ENCODE assay signal across 29 cellular contexts in the genomic region with DNA sequence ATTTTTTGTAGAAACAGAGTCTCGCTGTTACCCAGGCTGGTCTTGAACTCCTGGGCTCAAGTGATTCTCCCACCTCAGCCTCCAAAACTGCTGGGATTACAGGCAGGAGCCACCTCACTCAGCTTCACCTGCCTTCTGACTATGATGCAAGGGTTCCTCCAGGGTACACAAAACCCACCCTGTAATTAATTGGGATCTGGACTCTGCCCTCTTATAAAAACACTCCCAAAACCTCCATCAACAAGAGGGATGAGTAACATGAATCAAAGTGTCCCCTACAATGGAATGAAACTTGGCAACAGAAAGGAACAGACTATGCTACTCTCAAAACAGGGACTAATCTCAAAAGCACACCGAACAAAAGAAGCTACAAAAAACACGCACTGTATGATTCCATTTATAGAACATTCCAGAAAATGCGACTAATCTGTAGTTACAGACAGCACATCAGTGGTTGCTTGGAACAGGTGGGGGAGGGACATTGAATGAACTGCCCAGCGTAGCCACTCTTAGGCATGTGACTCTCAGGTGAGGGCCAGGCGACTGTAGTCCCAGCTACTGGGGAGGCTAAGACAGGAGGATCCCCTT. TPM values are rescaled to one million over a fixed set of nuclear protein-coding genes. Genes with fewer than 3 reads are reported as not detected.
DNase-seq lines count a peak whose midpoint lies in the region; ATAC-seq, FAIRE-seq and TF ChIP-seq lines count a peak whose summit lies in the region.
"Had no signal": no experiment of that assay in that cellular context is flagged by ENCODE, and none has a peak within 500 bp of the region (broad histone marks: within the 10 kb centered on the region; RNA-seq: fewer than 3 reads in every experiment).

No MANE protein-coding gene starts in this region.

- no peak overlapping the region for H3K27ac ChIP-seq in K562 (ENCODE audit: extremely low read depth, low read depth, low read length)
- H3K27ac ChIP-seq: Peyer's patch had no signal

- no peaks in the 10 kb centered on the region for H3K9me3 ChIP-seq in K562 (replicated peaks; ENCODE audit: control insufficient read depth, insufficient read depth, low read depth, low read length)
- H3K9me3 ChIP-seq: BE2C, Peyer's patch, SK-N-SH had no signal

- H3K79me2 ChIP-seq in K562 (ENCODE audit: control insufficient read depth, insufficient read depth, low read length): no peaks in the 10 kb centered on the region

- intact Hi-C loops in K562 (cut with micrococcal nuclease): no loop called here
- intact Hi-C loops in activated CD4-positive, alpha-beta memory T cell treated with anti-CD3 and anti-CD28 coated beads for 36 hours (cut with micrococcal nuclease): no loop called here

- peaks cover 7 to 42% of the 10 kb centered on the region in 2 experiments; a peak in 4 of 5 replicates for H3K4me1 ChIP-seq in K562 (replicated peaks in 1 of 2; ENCODE audit: control insufficient read depth in 2 of 2, insufficient read depth in 2 of 2, low read length in 2 of 2)
- H3K4me1 ChIP-seq: BE2C had no signal

- TF ChIP-seq CTCF in K562 (IDR thresholded peaks at IDR 0.05 in 2 of 3, conservative IDR thresholded peaks at IDR 0.05 in 1 of 3; ENCODE audit: insufficient read depth in 2 of 3, low read depth in 1 of 3, low read length in 3 of 3) (no peak), neural crest cell (conservative IDR thresholded peaks at IDR 0.05) (no peak)

- no peaks in the 10 kb centered on the region; a peak in 1 of 5 replicates for H3K27me3 ChIP-seq in K562 (ENCODE audit: control insufficient read depth in 2 of 2, insufficient read depth in 2 of 2, low read length in 2 of 2)

- peaks cover 8% of the 10 kb centered on the region for H3K4me1 Mint-ChIP-seq in stimulated activated naive CD8-positive, alpha-beta T cell treated with anti-CD3 and anti-CD28 coated beads, Interleukin-15, Interleukin-2, amounts not matched to agents 100 ng/mL and 50 ng/mL, for 24 hours (ENCODE audit: low read depth)
- peaks cover 3% of the 10 kb centered on the region for H3K4me1 Mint-ChIP-seq in neural crest cell
- peaks cover 10% of the 10 kb centered on the region for H3K4me1 Mint-ChIP-seq in activated CD4-positive, alpha-beta memory T cell treated with anti-CD3 and anti-CD28 coated beads for 36 hours (ENCODE audit: low read depth)

- H3K4me3 ChIP-seq in K562: no peak overlapping the region
- H3K4me3 ChIP-seq: Peyer's patch had no signal

- CTCF ChIA-PET in K562 (lab: Yijun Ruan, JAX; ENCODE audit: low intra/inter-chr PET ratio): no interaction called here
- CTCF ChIA-PET in activated CD4-positive, alpha-beta memory T cell treated with anti-CD3 and anti-CD28 coated beads for 36 hours (lab: Charles Lee): interaction anchor here (1.6 kb wide), 1 partner anchor 197 kb away, joined by 4 read pairs; a partner anchor contains a TSS

- H3K27ac Mint-ChIP-seq in stimulated activated naive CD8-positive, alpha-beta T cell treated with anti-CD3 and anti-CD28 coated beads, Interleukin-15, Interleukin-2, amounts not matched to agents 100 ng/mL and 50 ng/mL, for 24 hours: peak overlapping the region; percentile 67
- no peak overlapping the region for H3K27ac Mint-ChIP-seq in neural crest cell (ENCODE audit: unreplicated experiment)
- H3K27ac Mint-ChIP-seq in activated CD4-positive, alpha-beta memory T cell treated with anti-CD3 and anti-CD28 coated beads for 36 hours: no peak overlapping the region
- H3K27ac Mint-ChIP-seq: CD14-positive monocyte; CD8-positive, alpha-beta memory T cell had no signal

- H3K4me3 Mint-ChIP-seq in stimulated activated naive CD8-positive, alpha-beta T cell treated with anti-CD3 and anti-CD28 coated beads, Interleukin-15, Interleukin-2, amounts not matched to agents 100 ng/mL and 50 ng/mL, for 24 hours: no peak overlapping the region
- peak overlapping the region; percentile 44 for H3K4me3 Mint-ChIP-seq in neural crest cell
- H3K4me3 Mint-ChIP-seq in activated CD4-positive, alpha-beta memory T cell treated with anti-CD3 and anti-CD28 coated beads for 36 hours: no peak overlapping the region
- H3K4me3 Mint-ChIP-seq: CD14-positive monocyte; CD8-positive, alpha-beta memory T cell; IgD-negative memory B cell had no signal

- TF ChIP-seq RAD21 in K562 (CRISPR knock-in tag; conservative IDR thresholded peaks at IDR 0.05 in 1 of 2, IDR thresholded peaks at IDR 0.05 in 1 of 2): no peak

- TF ChIP-seq EP300 in K562 (IDR thresholded peaks at IDR 0.05; ENCODE audit: low read length): no peak

- no peaks in the 10 kb centered on the region for H3K9me3 Mint-ChIP-seq in stimulated activated naive CD8-positive, alpha-beta T cell treated with anti-CD3 and anti-CD28 coated beads, Interleukin-15, Interleukin-2, amounts not matched to agents 100 ng/mL and 50 ng/mL, for 24 hours
- H3K9me3 Mint-ChIP-seq in neural crest cell: no peaks in the 10 kb centered on the region
- H3K9me3 Mint-ChIP-seq in activated CD4-positive, alpha-beta memory T cell treated with anti-CD3 and anti-CD28 coated beads for 36 hours: peaks cover 2% of the 10 kb centered on the region
- H3K9me3 Mint-ChIP-seq: IgD-negative memory B cell had no signal

- peaks cover 12% of the 10 kb centered on the region for H3K27me3 Mint-ChIP-seq in stimulated activated naive CD8-positive, alpha-beta T cell treated with anti-CD3 and anti-CD28 coated beads, Interleukin-15, Interleukin-2, amounts not matched to agents 100 ng/mL and 50 ng/mL, for 24 hours
- peaks cover 9% of the 10 kb centered on the region for H3K27me3 Mint-ChIP-seq in neural crest cell (ENCODE audit: low read depth)
- peaks cover 10% of the 10 kb centered on the region for H3K27me3 Mint-ChIP-seq in activated CD4-positive, alpha-beta memory T cell treated with anti-CD3 and anti-CD28 coated beads for 36 hours

- no peaks in the 10 kb centered on the region for H3K36me3 ChIP-seq in K562 (ENCODE audit: control insufficient read depth, insufficient read depth, low read length)
- H3K36me3 ChIP-seq: BE2C, Peyer's patch had no signal

- no peak for DNase-seq in stimulated activated naive CD8-positive, alpha-beta T cell treated with anti-CD3 and anti-CD28 coated beads, Interleukin-15, Interleukin-2, amounts not matched to agents 100 U/mL and 50 U/mL, for 24 hours
- DNase-seq in K562 (ENCODE audit: extremely low read depth in 1 of 4, low spot score in 3 of 4): no peak
- DNase-seq in neural crest cell (ENCODE audit: low read depth, low spot score): no peak
- no peak for DNase-seq in activated CD4-positive, alpha-beta memory T cell treated with anti-CD3 and anti-CD28 coated beads for 36 hours
- no peak for DNase-seq in NCI-H146 treated with DMSO at 0.1 percent for 48 hours (lab: John Stamatoyannopoulos, UW; ENCODE audit: unreplicated experiment)
- DNase-seq: 8988T; ACHN; BE2C; CD8-positive, alpha-beta memory T cell; DMS 273 treated with DMSO at 0.1 percent for 48 hours; DMS79; GF-D8; GOT3; NCI-H1048; NCI-H1694 treated with DMSO at 0.1 percent for 48 hours; NCI-H2081; NCI-H226; NCI-H510A; NCI-H69; Peyer's patch; SIG-M5; SK-N-SH had no signal

- no peak overlapping the region for H3K4me2 ChIP-seq in K562 (ENCODE audit: insufficient read depth, low read length)
- H3K4me2 ChIP-seq: SK-N-SH had no signal

- peaks cover 4% of the 10 kb centered on the region; the same call in 1 of the 2 replicates for H4K20me1 ChIP-seq in K562 (replicated peaks; ENCODE audit: control insufficient read depth, insufficient read depth, low read length)

- no peak overlapping the region for H3K9ac ChIP-seq in K562 (ENCODE audit: insufficient read depth in 1 of 2, low read depth in 2 of 2, low read length in 2 of 2)
- H3K9ac ChIP-seq: SK-N-SH had no signal

- no peaks in the 10 kb centered on the region for H3K9me1 ChIP-seq in K562 (ENCODE audit: control insufficient read depth, insufficient read depth, low read length)

- no peaks in the 10 kb centered on the region for H3K36me3 Mint-ChIP-seq in stimulated activated naive CD8-positive, alpha-beta T cell treated with anti-CD3 and anti-CD28 coated beads, Interleukin-15, Interleukin-2, amounts not matched to agents 100 ng/mL and 50 ng/mL, for 24 hours (ENCODE audit: low read depth)
- no peaks in the 10 kb centered on the region for H3K36me3 Mint-ChIP-seq in neural crest cell (ENCODE audit: low read depth)
- no peaks in the 10 kb centered on the region for H3K36me3 Mint-ChIP-seq in activated CD4-positive, alpha-beta memory T cell treated with anti-CD3 and anti-CD28 coated beads for 36 hours
- H3K36me3 Mint-ChIP-seq: CD8-positive, alpha-beta memory T cell; IgD-negative memory B cell had no signal

- in situ Hi-C loops in K562 (cut with MboI): no loop called here

- TF ChIP-seq POLR2A in K562 (conservative IDR thresholded peaks at IDR 0.05): peak; percentile 56; the same call in 1 of the 2 replicates

- no TSS peak for BruUV-seq in K562 (replicated peaks; lab: Mats Ljungman, UMichigan)

- 33% methylated on average over 6 of the region's 6 CpGs for WGBS in K562 (ENCODE audit: insufficient coverage, low coverage, missing lambda C conversion rate)

- H2AFZ ChIP-seq in K562 (ENCODE audit: low read depth, low read length): peak overlapping the region; percentile 51; the same call in 1 of the 2 replicates

- peak; percentile 72 for FAIRE-seq in K562 (lab: Jason Lieb, UNC)
- FAIRE-seq: GM12891 had no signal

- POLR2A ChIA-PET in K562 (lab: Yijun Ruan, JAX): interaction anchor here (1.0 to 1.9 kb wide), 2 partner anchors 8 to 43 kb away, joined by 4 to 6 read pairs; a partner anchor contains a TSS
- POLR2A ChIA-PET in activated CD4-positive, alpha-beta memory T cell treated with anti-CD3 and anti-CD28 coated beads for 36 hours (lab: Charles Lee): no interaction called here

- no peak for ATAC-seq in stimulated activated naive CD8-positive, alpha-beta T cell treated with anti-CD3 and anti-CD28 coated beads, Interleukin-15, Interleukin-2, amounts not matched to agents 100 U/mL and 50 U/mL, for 24 hours
- no peak; the same call in 2 of the 3 replicates for ATAC-seq in K562
- ATAC-seq in GM19467 (IDR thresholded peaks at IDR 0.05; ENCODE audit: unreplicated experiment): no peak
- ATAC-seq in HG02852 (IDR thresholded peaks at IDR 0.05; ENCODE audit: unreplicated experiment): no peak

RNA-seq across cellular contexts. Expression of a gene that starts 3.2 kb away (rescaled TPM):
- 0.14 and 0.35 TPM in 2 replicates for total RNA-seq in K562 (2011; cell fraction: chromatin; rRNA removed; ENCODE audit: low replicate concordance)
- total RNA-seq in K562 (2011; cell fraction: nucleolus; rRNA removed): 0.17 and 0.26 TPM in 2 replicates
- total RNA-seq in K562 (2011; cell fraction: nucleoplasm; rRNA removed): 0.22 and 0.53 TPM in 2 replicates
- total RNA-seq in K562 (2014; rRNA removed) (0.05 TPM in 1 of 2 replicates, not detected in the other), K562 (2014; rRNA removed; fragmentation: Illumina TruSeq; extraction: Trizol) (not detected in 2 replicates), K562 (2015; rRNA removed; fragmentation: Illumina TruSeq; extraction: Trizol) (0.04 TPM in 1 of 2 replicates, not detected in the other), K562 (2021) (0.29 and 0.42 TPM in 2 replicates), neural crest cell (20.9 and 21.8 TPM in 2 replicates)
- polyA plus RNA-seq in K562 (2011; rRNA removed) (0.07 TPM in 1 of 2 replicates, not detected in the other), K562 (2014; fragmentation: Illumina TruSeq; extraction: Trizol) (0.06 and 0.14 TPM in 2 replicates), K562 (2014; fragmentation: Nextera tagmentation; extraction: Ambion mirVana) (not detected), K562 (2014; rRNA removed) (not detected in 2 replicates)
- 0.09 and 0.13 TPM in 2 replicates for polyA plus RNA-seq in K562 (2011; cell fraction: cytosol; rRNA removed)
- polyA plus RNA-seq in K562 (2011; cell fraction: nucleus; rRNA removed): 0.25 and 0.30 TPM in 2 replicates
- polyA plus RNA-seq in K562 (2012): 0.16 and 0.22 TPM in 2 replicates
- 0.06 TPM in 1 of 2 replicates, not detected in the other for polyA minus RNA-seq in K562 (2011; rRNA and poly(A)+ RNA removed)
- polyA minus RNA-seq in K562 (2011; cell fraction: cytosol; rRNA and poly(A)+ RNA removed): 0.29 and 0.82 TPM in 2 replicates
- polyA minus RNA-seq in K562 (2011; cell fraction: nucleus; rRNA and poly(A)+ RNA removed): 0.11 and 0.13 TPM in 2 replicates
- total RNA-seq in activated CD4-positive, alpha-beta memory T cell treated with anti-CD3 and anti-CD28 coated beads for 36 hours: under 1 TPM; 0.14 to 0.19 TPM
- total RNA-seq: CD8-positive, alpha-beta memory T cell; Peyer's patch had no signal
- polyA plus RNA-seq: CD14-positive monocyte; CD8-positive, alpha-beta memory T cell; IgD-negative memory B cell had no signal

RNA-seq across cellular contexts. Expression of a gene that starts 11.0 kb away (rescaled TPM):
- 12.2 and 21.7 TPM in 2 replicates for total RNA-seq in K562 (2011; cell fraction: chromatin; rRNA removed; ENCODE audit: low replicate concordance)
- 17.6 and 21.2 TPM in 2 replicates for total RNA-seq in K562 (2011; cell fraction: nucleolus; rRNA removed)
- total RNA-seq in K562 (2011; cell fraction: nucleoplasm; rRNA removed): 11.2 and 13.3 TPM in 2 replicates
- 4.8 TPM in 2 replicates for total RNA-seq in K562 (2014; rRNA removed)
- total RNA-seq in K562 (2014; rRNA removed; fragmentation: Illumina TruSeq; extraction: Trizol): 1.4 and 3.2 TPM in 2 replicates
- total RNA-seq in K562 (2015; rRNA removed; fragmentation: Illumina TruSeq; extraction: Trizol): 2.6 and 3.1 TPM in 2 replicates
- 5.7 and 7.1 TPM in 2 replicates for total RNA-seq in K562 (2021)
- polyA plus RNA-seq in K562 (2011; rRNA removed): 5.3 and 6.2 TPM in 2 replicates
- 4.5 and 8.1 TPM in 2 replicates for polyA plus RNA-seq in K562 (2011; cell fraction: cytosol; rRNA removed)
- 4.7 and 5.5 TPM in 2 replicates for polyA plus RNA-seq in K562 (2011; cell fraction: nucleus; rRNA removed)
- polyA plus RNA-seq in K562 (2012): 3.0 and 3.6 TPM in 2 replicates
- 3.5 and 4.9 TPM in 2 replicates for polyA plus RNA-seq in K562 (2014; fragmentation: Illumina TruSeq; extraction: Trizol)
- polyA plus RNA-seq in K562 (2014; fragmentation: Nextera tagmentation; extraction: Ambion mirVana): under 1 TPM in 1 of 2 experiments, not detected in 1; 0.08 TPM
- 1.7 and 3.5 TPM in 2 replicates for polyA plus RNA-seq in K562 (2014; rRNA removed)
- polyA minus RNA-seq in K562 (2011; rRNA and poly(A)+ RNA removed): 4.9 and 6.5 TPM in 2 replicates
- 5.1 and 6.6 TPM in 2 replicates for polyA minus RNA-seq in K562 (2011; cell fraction: cytosol; rRNA and poly(A)+ RNA removed)
- polyA minus RNA-seq in K562 (2011; cell fraction: nucleus; rRNA and poly(A)+ RNA removed): 2.3 and 3.1 TPM in 2 replicates
- total RNA-seq in neural crest cell: 0.51 and 1.0 TPM in 2 replicates
- total RNA-seq in activated CD4-positive, alpha-beta memory T cell treated with anti-CD3 and anti-CD28 coated beads for 36 hours: not detected
- total RNA-seq: CD8-positive, alpha-beta memory T cell; OCI-LY7 had no signal
- polyA plus RNA-seq: CD14-positive monocyte; CD8-positive, alpha-beta memory T cell; IgD-negative memory B cell had no signal

RNA-seq across cellular contexts. Expression of a gene that starts 26.3 kb away (rescaled TPM):
- 34.2 and 92.8 TPM in 2 replicates for total RNA-seq in K562 (2011; cell fraction: chromatin; rRNA removed; ENCODE audit: low replicate concordance)
- total RNA-seq in K562 (2011; cell fraction: nucleolus; rRNA removed): 57.2 and 57.4 TPM in 2 replicates
- total RNA-seq in K562 (2011; cell fraction: nucleoplasm; rRNA removed): 41.1 and 52.7 TPM in 2 replicates
- 19.4 and 23.9 TPM in 2 replicates for total RNA-seq in K562 (2014; rRNA removed)
- 3.1 and 4.1 TPM in 2 replicates for total RNA-seq in K562 (2014; rRNA removed; fragmentation: Illumina TruSeq; extraction: Trizol)
- 11.3 and 12.3 TPM in 2 replicates for total RNA-seq in K562 (2015; rRNA removed; fragmentation: Illumina TruSeq; extraction: Trizol)
- total RNA-seq in K562 (2021): 43.8 and 45.8 TPM in 2 replicates
- polyA plus RNA-seq in K562 (2011; rRNA removed): 14.9 and 15.7 TPM in 2 replicates
- polyA plus RNA-seq in K562 (2011; cell fraction: cytosol; rRNA removed): 16.0 and 27.0 TPM in 2 replicates
- polyA plus RNA-seq in K562 (2011; cell fraction: nucleus; rRNA removed): 39.0 and 61.8 TPM in 2 replicates
- 29.3 and 31.2 TPM in 2 replicates for polyA plus RNA-seq in K562 (2012)
- 14.1 and 27.3 TPM in 2 replicates for polyA plus RNA-seq in K562 (2014; fragmentation: Illumina TruSeq; extraction: Trizol)
- under 1 TPM; 0.51 to 0.99 TPM for polyA plus RNA-seq in K562 (2014; fragmentation: Nextera tagmentation; extraction: Ambion mirVana)
- polyA plus RNA-seq in K562 (2014; rRNA removed): 37.6 and 40.1 TPM in 2 replicates
- 4.7 and 7.6 TPM in 2 replicates for polyA minus RNA-seq in K562 (2011; rRNA and poly(A)+ RNA removed)
- 17.0 and 17.8 TPM in 2 replicates for polyA minus RNA-seq in K562 (2011; cell fraction: cytosol; rRNA and poly(A)+ RNA removed)
- polyA minus RNA-seq in K562 (2011; cell fraction: nucleus; rRNA and poly(A)+ RNA removed): 14.3 and 15.6 TPM in 2 replicates
- total RNA-seq in neural crest cell: 48.1 and 50.7 TPM in 2 replicates
- total RNA-seq in activated CD4-positive, alpha-beta memory T cell treated with anti-CD3 and anti-CD28 coated beads for 36 hours: 10 to 100 TPM; 29.1 to 30.1 TPM

RNA-seq across cellular contexts. Expression of a gene that starts 37.3 kb away (rescaled TPM):
- 0.69 TPM in 1 of 2 replicates, not detected in the other for total RNA-seq in K562 (2011; cell fraction: chromatin; rRNA removed; ENCODE audit: low replicate concordance)
- 0.33 TPM in 1 of 2 replicates, not detected in the other for total RNA-seq in K562 (2011; cell fraction: nucleolus; rRNA removed)
- not detected in 2 replicates for total RNA-seq in K562 (2011; cell fraction: nucleoplasm; rRNA removed)
- total RNA-seq in K562 (2014; rRNA removed) (not detected in 2 replicates), K562 (2014; rRNA removed; fragmentation: Illumina TruSeq; extraction: Trizol) (not detected in 2 replicates), K562 (2015; rRNA removed; fragmentation: Illumina TruSeq; extraction: Trizol) (not detected in 2 replicates), K562 (2021) (0.18 TPM in 1 of 2 replicates, not detected in the other), neural crest cell (0.32 and 0.44 TPM in 2 replicates)
- polyA plus RNA-seq in K562 (2011; rRNA removed) (0.08 TPM in 1 of 2 replicates, not detected in the other), K562 (2014; fragmentation: Illumina TruSeq; extraction: Trizol) (not detected in 2 replicates), K562 (2014; fragmentation: Nextera tagmentation; extraction: Ambion mirVana) (not detected), K562 (2014; rRNA removed) (not detected in 2 replicates)
- polyA plus RNA-seq in K562 (2011; cell fraction: cytosol; rRNA removed): 0.09 TPM in 2 replicates
- 0.15 and 0.58 TPM in 2 replicates for polyA plus RNA-seq in K562 (2011; cell fraction: nucleus; rRNA removed)
- polyA plus RNA-seq in K562 (2012): 0.26 and 0.28 TPM in 2 replicates
- polyA minus RNA-seq in K562 (2011; rRNA and poly(A)+ RNA removed): not detected in 2 replicates
- not detected in 2 replicates for polyA minus RNA-seq in K562 (2011; cell fraction: cytosol; rRNA and poly(A)+ RNA removed)
- polyA minus RNA-seq in K562 (2011; cell fraction: nucleus; rRNA and poly(A)+ RNA removed): not detected in 2 replicates
- total RNA-seq in activated CD4-positive, alpha-beta memory T cell treated with anti-CD3 and anti-CD28 coated beads for 36 hours: 1 to 10 TPM; 4.4 to 4.6 TPM
- total RNA-seq: Peyer's patch had no signal
- polyA plus RNA-seq: CD14-positive monocyte, IgD-negative memory B cell had no signal

RNA-seq across cellular contexts. Expression of a gene that starts 42.8 kb away (rescaled TPM):
- 4.4 and 13.6 TPM in 2 replicates for total RNA-seq in K562 (2011; cell fraction: chromatin; rRNA removed; ENCODE audit: low replicate concordance)
- total RNA-seq in K562 (2011; cell fraction: nucleolus; rRNA removed): 10.9 and 14.3 TPM in 2 replicates
- 9.5 and 10.0 TPM in 2 replicates for total RNA-seq in K562 (2011; cell fraction: nucleoplasm; rRNA removed)
- total RNA-seq in K562 (2014; rRNA removed) (30.3 and 42.7 TPM in 2 replicates), K562 (2014; rRNA removed; fragmentation: Illumina TruSeq; extraction: Trizol) (4.1 and 4.2 TPM in 2 replicates), K562 (2015; rRNA removed; fragmentation: Illumina TruSeq; extraction: Trizol) (15.3 and 15.9 TPM in 2 replicates), K562 (2021) (37.1 and 45.1 TPM in 2 replicates), neural crest cell (19.1 and 19.5 TPM in 2 replicates)
- polyA plus RNA-seq in K562 (2011; rRNA removed) (10.9 and 20.1 TPM in 2 replicates), K562 (2014; fragmentation: Illumina TruSeq; extraction: Trizol) (18.2 and 39.9 TPM in 2 replicates), K562 (2014; fragmentation: Nextera tagmentation; extraction: Ambion mirVana) (1 to 10 TPM in 1 of 2 experiments, under 1 TPM in 1; 0.59 to 1.4 TPM), K562 (2014; rRNA removed) (32.0 and 34.4 TPM in 2 replicates)
- 18.7 and 40.5 TPM in 2 replicates for polyA plus RNA-seq in K562 (2011; cell fraction: cytosol; rRNA removed)
- polyA plus RNA-seq in K562 (2011; cell fraction: nucleus; rRNA removed): 18.7 and 32.8 TPM in 2 replicates
- 30.8 and 37.6 TPM in 2 replicates for polyA plus RNA-seq in K562 (2012)
- 4.3 and 4.8 TPM in 2 replicates for polyA minus RNA-seq in K562 (2011; rRNA and poly(A)+ RNA removed)
- 14.0 and 17.1 TPM in 2 replicates for polyA minus RNA-seq in K562 (2011; cell fraction: cytosol; rRNA and poly(A)+ RNA removed)
- 9.7 and 13.1 TPM in 2 replicates for polyA minus RNA-seq in K562 (2011; cell fraction: nucleus; rRNA and poly(A)+ RNA removed)
- total RNA-seq in activated CD4-positive, alpha-beta memory T cell treated with anti-CD3 and anti-CD28 coated beads for 36 hours: 10 to 100 TPM; 18.7 to 20.2 TPM

Comparison
In these comparisons a context has a peak if more than half of its experiments do, and no peak if none do; other contexts are left out.
1. RNA of a gene that starts 3.2 kb away (total RNA-seq): 20.9 to 21.8 TPM in neural crest cell; 0.14 to 0.19 TPM in activated CD4-positive, alpha-beta memory T cell treated with anti-CD3 and anti-CD28 coated beads for 36 hours and 0.04 to 0.53 TPM in K562; every median in the first group is over 10 times any median in the second.